ENCODE assay signal across 8 cellular contexts in genomic region chr2:139007130-139007529, GRCh38.
"Had no signal": no experiment of that assay in that cellular context is flagged by ENCODE, and none has a peak within 500 bp of the region (broad histone marks: within the 10 kb centered on the region; RNA-seq: fewer than 3 reads in every experiment).

No MANE protein-coding gene starts in this region.

- H3K4me3 ChIP-seq: GM23248, HAP-1 had no signal

- H3K27me3 Mint-ChIP-seq: IgD-negative memory B cell had no signal

- H2AFZ ChIP-seq: GM23248 had no signal

- H3K36me3 ChIP-seq: HAP-1 had no signal

- DNase-seq: GM23248, GOT3, H7, HFFc6, KBM-7 had no signal

- H3K36me3 Mint-ChIP-seq: IgD-negative memory B cell had no signal

- H3K9me3 ChIP-seq: HAP-1 had no signal

- H3K4me3 Mint-ChIP-seq: HFFc6 had no signal

- H3K27ac ChIP-seq: GM23248, HL-60 had no signal

- H3K4me1 ChIP-seq: HAP-1 had no signal

- H3K27ac Mint-ChIP-seq: HFFc6, IgD-negative memory B cell had no signal

- H3K4me1 Mint-ChIP-seq: IgD-negative memory B cell had no signal

- H3K9ac ChIP-seq: GM23248 had no signal
